Comparison of ENCODE assay signal across 15 cellular contexts in genomic region chr9:131999692-132000551, GRCh38.
DNase-seq lines count a peak whose midpoint lies in the region; ATAC-seq and TF ChIP-seq lines count a peak whose summit lies in the region.
"Had no signal": no experiment of that assay in that cellular context is flagged by ENCODE, and none has a peak within 500 bp of the region (broad histone marks: within the 10 kb centered on the region; RNA-seq: fewer than 3 reads in every experiment).

No MANE protein-coding gene starts in this region.

- TF ChIP-seq CTCF in epithelial cell of esophagus (IDR thresholded peaks at IDR 0.05; ENCODE audit: insufficient read depth, low read depth, low read length, missing control alignments) (peak; percentile 9), smooth muscle cell (IDR thresholded peaks at IDR 0.05; ENCODE audit: borderline replicate concordance, insufficient read depth, poor library complexity, severe bottlenecking) (peak; percentile 7), heart right ventricle (IDR thresholded peaks at IDR 0.05) (no peak)

- H3K27me3 Mint-ChIP-seq in activated T-cell treated with anti-CD3 and anti-CD28 coated beads, Interleukin-2, amount 50 U/mL, for 24 hours, result no peaks in the 10 kb centered on the region
- H3K27me3 Mint-ChIP-seq: B cell had no signal

- H3F3A ChIP-seq in smooth muscle cell (ENCODE audit: low read depth), result no peaks in the 10 kb centered on the region

- H3K4me1 ChIP-seq in smooth muscle cell (ENCODE audit: low read depth) (no peaks in the 10 kb centered on the region), Karpas-422 (ENCODE audit: low read length) (no peaks in the 10 kb centered on the region), heart right ventricle (peaks cover 0 to 24% (median 18%) of the 10 kb centered on the region in 9 donors)

- H3K9ac ChIP-seq in smooth muscle cell (ENCODE audit: low read depth) (peak overlapping the region; percentile 40), Karpas-422 (ENCODE audit: low read length) (no peak overlapping the region)

- WGBS in smooth muscle cell (ENCODE audit: low lambda C conversion rate), result 59% methylated on average over 4 of the region's 4 CpGs
- 95 to 97% methylated on average over 4 of the region's 4 CpGs for WGBS in heart right ventricle, 2 donors

- DNase-seq in activated T-cell treated with anti-CD3 and anti-CD28 coated beads, Interleukin-2, amount 50 U/mL, for 24 hours, result no peak
- DNase-seq in activated T-cell treated with anti-CD3 and anti-CD28 coated beads for 4 hours (no peak), RKO (ENCODE audit: low spot score) (peak; percentile 74), epithelial cell of esophagus (ENCODE audit: low read depth) (peak; percentile 87), smooth muscle cell (lab: John Stamatoyannopoulos, UW; ENCODE audit: unreplicated experiment) (no peak), anterior cingulate cortex (lab: John Stamatoyannopoulos, UW) (no peak), Karpas-422 (no peak), heart right ventricle (no peak)
- DNase-seq: effector CD4-positive, alpha-beta T cell; KG1; left cardiac atrium; NCI-H510A treated with DMSO at 0.1 percent for 48 hours; occipital lobe had no signal

- H4K20me1 ChIP-seq in smooth muscle cell (ENCODE audit: low read depth), result peaks cover 68% of the 10 kb centered on the region
- H4K20me1 ChIP-seq in Karpas-422 (ENCODE audit: insufficient read depth, low read depth, low read length), result 0 out of 2 replicates have a peak, but pooled peaks cover 5% of the 10 kb centered on the region

- no peak for ATAC-seq in heart right ventricle
- ATAC-seq: left cardiac atrium had no signal

- H3K4me1 Mint-ChIP-seq in activated T-cell treated with anti-CD3 and anti-CD28 coated beads, Interleukin-2, amount 50 U/mL, for 24 hours (ENCODE audit: low read depth), result peaks cover 50% of the 10 kb centered on the region

- no peak overlapping the region for H3K4me3 ChIP-seq in epithelial cell of esophagus (ENCODE audit: low read length)
- no peak overlapping the region for H3K4me3 ChIP-seq in smooth muscle cell
- H3K4me3 ChIP-seq in Karpas-422 (ENCODE audit: low read length), result no peak overlapping the region
- no peak overlapping the region for H3K4me3 ChIP-seq in heart right ventricle
- H3K4me3 ChIP-seq: vagina had no signal

- peak overlapping the region; percentile 48 for H3K4me2 ChIP-seq in smooth muscle cell
- H3K4me2 ChIP-seq in Karpas-422 (ENCODE audit: low read depth, low read length, poor library complexity, severe bottlenecking), result no peak overlapping the region

- H2AFZ ChIP-seq in smooth muscle cell (ENCODE audit: low read depth) (no peak overlapping the region), Karpas-422 (ENCODE audit: low read length) (no peak overlapping the region)

- intact Hi-C loops in heart right ventricle (cut with DNase I), result no loop called here

- no peaks in the 10 kb centered on the region for H3K36me3 ChIP-seq in smooth muscle cell (ENCODE audit: low read depth)
- H3K36me3 ChIP-seq in Karpas-422 (ENCODE audit: insufficient read depth, low read length), result no peaks in the 10 kb centered on the region
- H3K36me3 ChIP-seq in heart right ventricle, result peaks cover 0 to 11% (median 0%) of the 10 kb centered on the region in 9 donors
- H3K36me3 ChIP-seq: vagina had no signal

- peaks cover 4% of the 10 kb centered on the region for H3K9me3 Mint-ChIP-seq in activated T-cell treated with anti-CD3 and anti-CD28 coated beads, Interleukin-2, amount 50 U/mL, for 24 hours

- H3K79me2 ChIP-seq in smooth muscle cell (ENCODE audit: low read depth), result peaks cover 7% of the 10 kb centered on the region
- peaks cover 10% of the 10 kb centered on the region; the same call in 1 of the 2 replicates for H3K79me2 ChIP-seq in Karpas-422 (ENCODE audit: low read length)

- H3K9me2 ChIP-seq in Karpas-422 (replicated peaks; ENCODE audit: insufficient read depth, low read length), result no peaks in the 10 kb centered on the region

- peak overlapping the region; percentile 76 for H3K27ac ChIP-seq in smooth muscle cell (ENCODE audit: low read depth)
- H3K27ac ChIP-seq in Karpas-422 (ENCODE audit: low read length), result no peak overlapping the region
- H3K27ac ChIP-seq in heart right ventricle, result no peak overlapping the region
- H3K27ac ChIP-seq: vagina had no signal

- H3K27ac Mint-ChIP-seq in activated T-cell treated with anti-CD3 and anti-CD28 coated beads, Interleukin-2, amount 50 U/mL, for 24 hours, result peak overlapping the region; percentile 76
- H3K27ac Mint-ChIP-seq: B cell had no signal

- H3K4me3 Mint-ChIP-seq in activated T-cell treated with anti-CD3 and anti-CD28 coated beads, Interleukin-2, amount 50 U/mL, for 24 hours, result no peak overlapping the region
- H3K4me3 Mint-ChIP-seq: B cell had no signal

- H3K27me3 ChIP-seq in smooth muscle cell (ENCODE audit: low read depth) (no peaks in the 10 kb centered on the region), Karpas-422 (ENCODE audit: low read length) (no peaks in the 10 kb centered on the region), heart right ventricle (no peaks in the 10 kb centered on the region)
- H3K27me3 ChIP-seq: vagina had no signal

- H3K36me3 Mint-ChIP-seq in activated T-cell treated with anti-CD3 and anti-CD28 coated beads, Interleukin-2, amount 50 U/mL, for 24 hours (ENCODE audit: low read depth), result peaks cover 35% of the 10 kb centered on the region

- H3K9me3 ChIP-seq in smooth muscle cell (replicated peaks; ENCODE audit: low read depth), result no peaks in the 10 kb centered on the region
- H3K9me3 ChIP-seq in Karpas-422 (ENCODE audit: low read length), result no peaks in the 10 kb centered on the region
- H3K9me3 ChIP-seq in heart right ventricle, result no peaks in the 10 kb centered on the region
- H3K9me3 ChIP-seq: vagina had no signal

Comparison
In these comparisons a context has a peak if more than half of its experiments do, and no peak if none do; other contexts are left out.
1. DNase-seq: peak in RKO (single experiment) and epithelial cell of esophagus (single experiment); none in activated T-cell treated with anti-CD3 and anti-CD28 coated beads, Interleukin-2, amount 50 U/mL, for 24 hours (single experiment), activated T-cell treated with anti-CD3 and anti-CD28 coated beads for 4 hours (single experiment), smooth muscle cell (single experiment), anterior cingulate cortex (0 of 58), Karpas-422 (single experiment) and heart right ventricle (0 of 2).
2. CTCF ChIP-seq: peak in epithelial cell of esophagus (single experiment) and smooth muscle cell (single experiment); none in heart right ventricle (0 of 9).